ENCODE assay signal across 1 cellular context in genomic region chr4:2787230-2788100, GRCh38.
TF ChIP-seq lines count a peak whose summit lies in the region.

No MANE protein-coding gene starts in this region.

TF ChIP-seq in GM12878, 131 proteins besides CTCF, POLR2A, EP300 and RAD21 (continued from another document):
- TF ChIP-seq SMAD5 (IDR thresholded peaks at IDR 0.05; ENCODE audit: low read depth): no peak
- TF ChIP-seq, protein P1, sequence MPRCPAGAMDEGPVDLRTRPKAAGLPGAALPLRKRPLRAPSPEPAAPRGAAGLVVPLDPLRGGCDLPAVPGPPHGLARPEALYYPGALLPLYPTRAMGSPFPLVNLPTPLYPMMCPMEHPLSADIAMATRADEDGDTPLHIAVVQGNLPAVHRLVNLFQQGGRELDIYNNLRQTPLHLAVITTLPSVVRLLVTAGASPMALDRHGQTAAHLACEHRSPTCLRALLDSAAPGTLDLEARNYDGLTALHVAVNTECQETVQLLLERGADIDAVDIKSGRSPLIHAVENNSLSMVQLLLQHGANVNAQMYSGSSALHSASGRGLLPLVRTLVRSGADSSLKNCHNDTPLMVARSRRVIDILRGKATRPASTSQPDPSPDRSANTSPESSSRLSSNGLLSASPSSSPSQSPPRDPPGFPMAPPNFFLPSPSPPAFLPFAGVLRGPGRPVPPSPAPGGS (IDR thresholded peaks at IDR 0.05; ENCODE audit: borderline replicate concordance, insufficient read depth, low read depth, low read length, poor library complexity, severe bottlenecking): peak; percentile 78
- TF ChIP-seq SMC3 (IDR thresholded peaks at IDR 0.05; ENCODE audit: borderline replicate concordance, low read length): no peak; the same call in 1 of the 2 replicates
- no peak for TF ChIP-seq ZNF24 (IDR thresholded peaks at IDR 0.05)
- TF ChIP-seq IRF4 (IDR thresholded peaks at IDR 0.05; ENCODE audit: low read depth, low read length): peak; percentile 56; the same call in 1 of the 2 replicates
- TF ChIP-seq SMARCA5 (IDR thresholded peaks at IDR 0.05): peak; percentile 97
- TF ChIP-seq RAD51 (IDR thresholded peaks at IDR 0.05): peak; percentile 51; the same call in 1 of the 2 replicates
- TF ChIP-seq, protein P2, sequence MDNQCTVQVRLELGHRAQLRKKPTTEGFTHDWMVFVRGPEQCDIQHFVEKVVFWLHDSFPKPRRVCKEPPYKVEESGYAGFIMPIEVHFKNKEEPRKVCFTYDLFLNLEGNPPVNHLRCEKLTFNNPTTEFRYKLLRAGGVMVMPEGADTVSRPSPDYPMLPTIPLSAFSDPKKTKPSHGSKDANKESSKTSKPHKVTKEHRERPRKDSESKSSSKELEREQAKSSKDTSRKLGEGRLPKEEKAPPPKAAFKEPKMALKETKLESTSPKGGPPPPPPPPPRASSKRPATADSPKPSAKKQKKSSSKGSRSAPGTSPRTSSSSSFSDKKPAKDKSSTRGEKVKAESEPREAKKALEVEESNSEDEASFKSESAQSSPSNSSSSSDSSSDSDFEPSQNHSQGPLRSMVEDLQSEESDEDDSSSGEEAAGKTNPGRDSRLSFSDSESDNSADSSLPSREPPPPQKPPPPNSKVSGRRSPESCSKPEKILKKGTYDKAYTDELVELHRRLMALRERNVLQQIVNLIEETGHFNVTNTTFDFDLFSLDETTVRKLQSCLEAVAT (IDR thresholded peaks at IDR 0.05): peak; percentile 57; the same call in 1 of the 2 replicates
- TF ChIP-seq PKNOX1 (IDR thresholded peaks at IDR 0.05): peak; percentile 26; the same call in 1 of the 2 replicates
- no peak for TF ChIP-seq HCFC1 (IDR thresholded peaks at IDR 0.05; ENCODE audit: low read length)
- TF ChIP-seq YBX1 (IDR thresholded peaks at IDR 0.05): no peak
- TF ChIP-seq, protein P3, sequence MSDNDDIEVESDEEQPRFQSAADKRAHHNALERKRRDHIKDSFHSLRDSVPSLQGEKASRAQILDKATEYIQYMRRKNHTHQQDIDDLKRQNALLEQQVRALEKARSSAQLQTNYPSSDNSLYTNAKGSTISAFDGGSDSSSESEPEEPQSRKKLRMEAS (IDR thresholded peaks at IDR 0.05; ENCODE audit: low read depth, low read length): no peak
- peak; percentile 77; the same call in 1 of the 2 replicates for TF ChIP-seq HDGF (IDR thresholded peaks at IDR 0.05)
- TF ChIP-seq FOXK2 (IDR thresholded peaks at IDR 0.05): peak; percentile 80
- TF ChIP-seq E4F1 (IDR thresholded peaks at IDR 0.05; ENCODE audit: borderline replicate concordance, partially characterized antibody): no peak
- TF ChIP-seq CEBPZ (IDR thresholded peaks at IDR 0.05; ENCODE audit: low read depth, low read length): no peak
- peak; percentile 38 for TF ChIP-seq MYC (IDR thresholded peaks at IDR 0.05; ENCODE audit: insufficient read depth, insufficient read length, insufficient replicate concordance, low read length, severe bottlenecking)
- no peak for TF ChIP-seq FOXM1 (IDR thresholded peaks at IDR 0.05; ENCODE audit: low read depth, low read length)
- peak; percentile 92 for TF ChIP-seq PAX5 (IDR thresholded peaks at IDR 0.05; ENCODE audit: borderline replicate concordance, low read depth, low read length)
- TF ChIP-seq MTA3 (IDR thresholded peaks at IDR 0.05; ENCODE audit: borderline replicate concordance, low read length): no peak
- peak; percentile 69; the same call in 1 of the 2 replicates for TF ChIP-seq ASH2L (IDR thresholded peaks at IDR 0.05; ENCODE audit: borderline replicate concordance, low read depth)
- no peak for TF ChIP-seq HDAC6 (IDR thresholded peaks at IDR 0.05; ENCODE audit: unreplicated experiment)
- TF ChIP-seq, protein P4, sequence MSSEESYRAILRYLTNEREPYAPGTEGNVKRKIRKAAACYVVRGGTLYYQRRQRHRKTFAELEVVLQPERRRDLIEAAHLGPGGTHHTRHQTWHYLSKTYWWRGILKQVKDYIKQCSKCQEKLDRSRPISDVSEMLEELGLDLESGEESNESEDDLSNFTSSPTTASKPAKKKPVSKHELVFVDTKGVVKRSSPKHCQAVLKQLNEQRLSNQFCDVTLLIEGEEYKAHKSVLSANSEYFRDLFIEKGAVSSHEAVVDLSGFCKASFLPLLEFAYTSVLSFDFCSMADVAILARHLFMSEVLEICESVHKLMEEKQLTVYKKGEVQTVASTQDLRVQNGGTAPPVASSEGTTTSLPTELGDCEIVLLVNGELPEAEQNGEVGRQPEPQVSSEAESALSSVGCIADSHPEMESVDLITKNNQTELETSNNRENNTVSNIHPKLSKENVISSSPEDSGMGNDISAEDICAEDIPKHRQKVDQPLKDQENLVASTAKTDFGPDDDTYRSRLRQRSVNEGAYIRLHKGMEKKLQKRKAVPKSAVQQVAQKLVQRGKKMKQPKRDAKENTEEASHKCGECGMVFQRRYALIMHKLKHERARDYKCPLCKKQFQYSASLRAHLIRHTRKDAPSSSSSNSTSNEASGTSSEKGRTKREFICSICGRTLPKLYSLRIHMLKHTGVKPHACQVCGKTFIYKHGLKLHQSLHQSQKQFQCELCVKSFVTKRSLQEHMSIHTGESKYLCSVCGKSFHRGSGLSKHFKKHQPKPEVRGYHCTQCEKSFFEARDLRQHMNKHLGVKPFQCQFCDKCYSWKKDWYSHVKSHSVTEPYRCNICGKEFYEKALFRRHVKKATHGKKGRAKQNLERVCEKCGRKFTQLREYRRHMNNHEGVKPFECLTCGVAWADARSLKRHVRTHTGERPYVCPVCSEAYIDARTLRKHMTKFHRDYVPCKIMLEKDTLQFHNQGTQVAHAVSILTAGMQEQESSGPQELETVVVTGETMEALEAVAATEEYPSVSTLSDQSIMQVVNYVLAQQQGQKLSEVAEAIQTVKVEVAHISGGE (CRISPR knock-in tag; IDR thresholded peaks at IDR 0.05): no peak
- TF ChIP-seq, protein P5, sequence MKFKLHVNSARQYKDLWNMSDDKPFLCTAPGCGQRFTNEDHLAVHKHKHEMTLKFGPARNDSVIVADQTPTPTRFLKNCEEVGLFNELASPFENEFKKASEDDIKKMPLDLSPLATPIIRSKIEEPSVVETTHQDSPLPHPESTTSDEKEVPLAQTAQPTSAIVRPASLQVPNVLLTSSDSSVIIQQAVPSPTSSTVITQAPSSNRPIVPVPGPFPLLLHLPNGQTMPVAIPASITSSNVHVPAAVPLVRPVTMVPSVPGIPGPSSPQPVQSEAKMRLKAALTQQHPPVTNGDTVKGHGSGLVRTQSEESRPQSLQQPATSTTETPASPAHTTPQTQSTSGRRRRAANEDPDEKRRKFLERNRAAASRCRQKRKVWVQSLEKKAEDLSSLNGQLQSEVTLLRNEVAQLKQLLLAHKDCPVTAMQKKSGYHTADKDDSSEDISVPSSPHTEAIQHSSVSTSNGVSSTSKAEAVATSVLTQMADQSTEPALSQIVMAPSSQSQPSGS (IDR thresholded peaks at IDR 0.05; ENCODE audit: low read length): no peak
- no peak for TF ChIP-seq ZNF622 (IDR thresholded peaks at IDR 0.05)
- no peak for TF ChIP-seq POLR2AphosphoS2 (IDR thresholded peaks at IDR 0.05; ENCODE audit: low read depth, low read length)
- TF ChIP-seq RELA (IDR thresholded peaks at IDR 0.05; ENCODE audit: borderline replicate concordance, partially characterized antibody): peak; percentile 75
- TF ChIP-seq NR2F1 (conservative IDR thresholded peaks at IDR 0.05): peak; percentile 94
- no peak for TF ChIP-seq ZBTB33 (IDR thresholded peaks at IDR 0.05)
- no peak; the same call in 1 of the 2 replicates for TF ChIP-seq MXI1 (IDR thresholded peaks at IDR 0.05; ENCODE audit: low read depth, low read length)
- no peak for TF ChIP-seq CHD4 (IDR thresholded peaks at IDR 0.05)
- TF ChIP-seq IRF5 (IDR thresholded peaks at IDR 0.05; ENCODE audit: borderline replicate concordance): no peak
- TF ChIP-seq, protein P6, sequence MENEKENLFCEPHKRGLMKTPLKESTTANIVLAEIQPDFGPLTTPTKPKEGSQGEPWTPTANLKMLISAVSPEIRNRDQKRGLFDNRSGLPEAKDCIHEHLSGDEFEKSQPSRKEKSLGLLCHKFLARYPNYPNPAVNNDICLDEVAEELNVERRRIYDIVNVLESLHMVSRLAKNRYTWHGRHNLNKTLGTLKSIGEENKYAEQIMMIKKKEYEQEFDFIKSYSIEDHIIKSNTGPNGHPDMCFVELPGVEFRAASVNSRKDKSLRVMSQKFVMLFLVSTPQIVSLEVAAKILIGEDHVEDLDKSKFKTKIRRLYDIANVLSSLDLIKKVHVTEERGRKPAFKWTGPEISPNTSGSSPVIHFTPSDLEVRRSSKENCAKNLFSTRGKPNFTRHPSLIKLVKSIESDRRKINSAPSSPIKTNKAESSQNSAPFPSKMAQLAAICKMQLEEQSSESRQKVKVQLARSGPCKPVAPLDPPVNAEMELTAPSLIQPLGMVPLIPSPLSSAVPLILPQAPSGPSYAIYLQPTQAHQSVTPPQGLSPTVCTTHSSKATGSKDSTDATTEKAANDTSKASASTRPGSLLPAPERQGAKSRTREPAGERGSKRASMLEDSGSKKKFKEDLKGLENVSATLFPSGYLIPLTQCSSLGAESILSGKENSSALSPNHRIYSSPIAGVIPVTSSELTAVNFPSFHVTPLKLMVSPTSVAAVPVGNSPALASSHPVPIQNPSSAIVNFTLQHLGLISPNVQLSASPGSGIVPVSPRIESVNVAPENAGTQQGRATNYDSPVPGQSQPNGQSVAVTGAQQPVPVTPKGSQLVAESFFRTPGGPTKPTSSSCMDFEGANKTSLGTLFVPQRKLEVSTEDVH (IDR thresholded peaks at IDR 0.05; ENCODE audit: low read depth, partially characterized antibody): no peak
